21 cellular contexts compared by ENCODE assay signal in the genomic region with DNA sequence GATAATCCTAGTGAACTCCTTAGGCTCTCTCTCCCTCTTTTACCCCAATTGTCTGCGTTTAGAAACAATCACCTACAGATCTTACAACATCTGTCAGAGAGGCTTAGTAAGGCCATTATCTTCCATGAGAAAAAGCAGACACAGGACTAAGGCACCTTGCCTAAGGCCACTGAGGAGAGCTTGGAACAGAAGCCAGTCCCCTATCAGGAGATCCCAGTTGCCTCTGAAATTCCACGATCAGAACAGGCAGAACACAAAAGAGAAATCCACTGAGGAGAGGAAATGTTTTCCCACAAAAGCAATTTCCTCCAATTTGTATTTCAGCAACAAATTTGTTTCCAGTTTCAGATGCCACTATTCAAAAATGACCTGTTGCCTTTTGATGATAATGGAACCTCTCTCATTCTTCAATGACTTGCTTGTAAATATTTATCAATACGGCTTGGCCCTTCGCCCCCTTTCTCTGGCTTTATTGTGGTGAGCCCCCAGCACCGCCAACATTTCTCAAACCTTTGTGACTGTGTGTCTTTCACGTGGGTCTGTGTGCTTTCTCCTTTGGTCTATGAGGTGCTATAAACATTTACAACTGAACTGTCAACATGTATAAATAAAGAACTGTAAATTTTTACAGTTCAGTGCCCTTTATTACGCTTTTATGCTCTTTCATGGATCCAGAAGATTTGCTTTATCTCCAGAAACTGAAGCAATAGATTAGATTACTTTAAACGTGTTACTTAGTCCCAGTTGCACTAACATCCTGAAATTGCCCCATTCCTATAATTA.
A peak's percentile ranks its signal among the peaks of the same experiment; 100 is the strongest.
DNase-seq lines count a peak whose midpoint lies in the region; ATAC-seq and TF ChIP-seq lines count a peak whose summit lies in the region.
"Had no signal": no experiment of that assay in that cellular context is flagged by ENCODE, and none has a peak within 500 bp of the region (broad histone marks: within the 10 kb centered on the region; RNA-seq: fewer than 3 reads in every experiment).

No MANE protein-coding gene starts in this region.

- peaks cover 0 to 2% (median 0%) of the 10 kb centered on the region in 7 donors for H3K4me1 Mint-ChIP-seq in naive thymus-derived CD4-positive, alpha-beta T cell
- peaks cover 4% of the 10 kb centered on the region for H3K4me1 Mint-ChIP-seq in activated CD4-positive, alpha-beta T cell treated with anti-CD3 and anti-CD28 coated beads, Interleukin-2, amount 10 ng/mL, durations not matched to agents 24 days and 14 days
- H3K4me1 Mint-ChIP-seq in activated T-cell treated with anti-CD3 and anti-CD28 coated beads, Interleukin-2, amount 50 U/mL, for 72 hours (ENCODE audit: low read depth) = no peaks in the 10 kb centered on the region
- H3K4me1 Mint-ChIP-seq: CD14-positive monocyte; endodermal cell; immature natural killer cell; stimulated activated effector memory CD8-positive, alpha-beta T cell treated with anti-CD3 and anti-CD28 coated beads, Interleukin-12 subunit alpha, Interleukin-12 subunit beta, amount 100 ng/mL, for 72 hours had no signal

- no peak for ATAC-seq in naive thymus-derived CD4-positive, alpha-beta T cell
- no peak for ATAC-seq in activated T-cell treated with anti-CD3 and anti-CD28 coated beads, Interleukin-2, amount 50 U/mL, for 72 hours (replicated peaks in 1 of 2)
- no peak for ATAC-seq in HG03039 (IDR thresholded peaks at IDR 0.05; ENCODE audit: unreplicated experiment)
- ATAC-seq: stimulated activated effector memory CD8-positive, alpha-beta T cell treated with anti-CD3 and anti-CD28 coated beads, Interleukin-12 subunit alpha, Interleukin-12 subunit beta, amount 100 ng/mL, for 72 hours had no signal

- H3K4me1 ChIP-seq in cardiac muscle cell (ENCODE audit: low read depth) = peaks cover 12% of the 10 kb centered on the region
- H3K4me1 ChIP-seq in right atrium auricular region = peaks cover 0 to 9% of the 10 kb centered on the region in 2 donors
- peaks cover 4 to 20% (median 13%) of the 10 kb centered on the region in 4 donors for H3K4me1 ChIP-seq in esophagus muscularis mucosa
- peaks cover 5 to 17% of the 10 kb centered on the region in 2 donors for H3K4me1 ChIP-seq in mucosa of rectum (ENCODE audit: control insufficient read depth in 2 of 2, insufficient read depth in 2 of 2, low read length in 2 of 2)
- H3K4me1 ChIP-seq in naive thymus-derived CD4-positive, alpha-beta T cell (ENCODE audit: control insufficient read depth in 2 of 2, insufficient read depth in 2 of 2, low read length in 2 of 2) = no peaks in the 10 kb centered on the region
- H3K4me1 ChIP-seq: tibial artery had no signal

- no peak overlapping the region for H3K27ac Mint-ChIP-seq in naive thymus-derived CD4-positive, alpha-beta T cell
- no peak overlapping the region for H3K27ac Mint-ChIP-seq in activated CD4-positive, alpha-beta T cell treated with anti-CD3 and anti-CD28 coated beads, Interleukin-2, amount 10 ng/mL, durations not matched to agents 24 days and 14 days
- H3K27ac Mint-ChIP-seq in activated T-cell treated with anti-CD3 and anti-CD28 coated beads, Interleukin-2, amount 50 U/mL, for 72 hours = no peak overlapping the region
- H3K27ac Mint-ChIP-seq: CD14-positive monocyte; endodermal cell; H9; immature natural killer cell; stimulated activated effector memory CD8-positive, alpha-beta T cell treated with anti-CD3 and anti-CD28 coated beads, Interleukin-12 subunit alpha, Interleukin-12 subunit beta, amount 100 ng/mL, for 72 hours had no signal

- H3K36me3 ChIP-seq in cardiac muscle cell = no peaks in the 10 kb centered on the region
- no peaks in the 10 kb centered on the region for H3K36me3 ChIP-seq in right atrium auricular region
- no peaks in the 10 kb centered on the region for H3K36me3 ChIP-seq in esophagus muscularis mucosa
- H3K36me3 ChIP-seq in mucosa of rectum (ENCODE audit: control insufficient read depth in 2 of 2, insufficient read depth in 2 of 2, low read length in 2 of 2) = no peaks in the 10 kb centered on the region
- H3K36me3 ChIP-seq in naive thymus-derived CD4-positive, alpha-beta T cell (ENCODE audit: control insufficient read depth in 2 of 3, insufficient read depth in 3 of 3, low read length in 3 of 3) = no peaks in the 10 kb centered on the region
- H3K36me3 ChIP-seq: tibial artery had no signal

- H3K9me3 ChIP-seq in cardiac muscle cell (ENCODE audit: low read depth) = no peaks in the 10 kb centered on the region
- H3K9me3 ChIP-seq in right atrium auricular region = peaks cover 0 to 11% of the 10 kb centered on the region in 2 donors
- H3K9me3 ChIP-seq in esophagus muscularis mucosa = peaks cover 0 to 8% (median 0%) of the 10 kb centered on the region in 4 donors
- no peaks in the 10 kb centered on the region for H3K9me3 ChIP-seq in mucosa of rectum (ENCODE audit: control insufficient read depth in 2 of 2, low read length in 2 of 2)
- no peaks in the 10 kb centered on the region for H3K9me3 ChIP-seq in naive thymus-derived CD4-positive, alpha-beta T cell (ENCODE audit: control insufficient read depth in 2 of 3, low read length in 3 of 3)
- H3K9me3 ChIP-seq: tibial artery had no signal

- H3K27ac ChIP-seq in cardiac muscle cell (peak overlapping the region; percentile 36), right atrium auricular region (peak overlapping the region in 1 of 2 donors; percentile 41), esophagus muscularis mucosa (replicated peaks in 1 of 4) (peak overlapping the region in 3 of 4 donors; percentile 24 to 38 (median 30)), mucosa of rectum (ENCODE audit: low read depth in 2 of 2, low read length in 2 of 2) (peak overlapping the region in 1 of 2 donors; percentile 64)
- no peak overlapping the region for H3K27ac ChIP-seq in naive thymus-derived CD4-positive, alpha-beta T cell (ENCODE audit: low read depth, low read length)
- H3K27ac ChIP-seq: skin epidermis, tibial artery had no signal

- intact Hi-C loops in esophagus muscularis mucosa (cut with DNase I) = no loop called here
- intact Hi-C loops in naive thymus-derived CD4-positive, alpha-beta T cell (cut with micrococcal nuclease) = no loop called here
- intact Hi-C loops in activated CD4-positive, alpha-beta T cell treated with anti-CD3 and anti-CD28 coated beads, Interleukin-2, amount 10 ng/mL, durations not matched to agents 24 days and 14 days (cut with micrococcal nuclease) = no loop called here

- peak overlapping the region; percentile 9 to 14 for H3K9ac ChIP-seq in mucosa of rectum (ENCODE audit: low read depth in 1 of 2, low read length in 2 of 2)

- peak; percentile 35 to 46 for DNase-seq in cardiac muscle cell (ENCODE audit: low read depth in 1 of 2, low spot score in 1 of 2)
- DNase-seq in right atrium auricular region (ENCODE audit: low spot score) = no peak
- no peak for DNase-seq in esophagus muscularis mucosa (ENCODE audit: extremely low spot score)
- DNase-seq in naive thymus-derived CD4-positive, alpha-beta T cell = no peak
- no peak for DNase-seq in activated CD4-positive, alpha-beta T cell treated with anti-CD3 and anti-CD28 coated beads, Interleukin-2, amount 10 ng/mL, durations not matched to agents 24 days and 14 days
- no peak for DNase-seq in activated T-cell treated with anti-CD3 and anti-CD28 coated beads, Interleukin-2, amount 50 U/mL, for 72 hours
- DNase-seq: activated CD4-positive, alpha-beta T cell treated with anti-CD3 and anti-CD28 coated beads, Interleukin-2, amount 50 U/mL, for 48 hours; central memory CD4-positive, alpha-beta T cell; endodermal cell; foreskin melanocyte; immature natural killer cell; MM.1S; NCI-H187 treated with DMSO at 0.1 percent for 48 hours; NCI-H446 treated with DMSO at 0.1 percent for 48 hours; tibial artery had no signal

- TF ChIP-seq CTCF in cardiac muscle cell (IDR thresholded peaks at IDR 0.05; ENCODE audit: low read depth, low read length) = no peak
- no peak for TF ChIP-seq CTCF in right atrium auricular region (IDR thresholded peaks at IDR 0.05)
- TF ChIP-seq CTCF in esophagus muscularis mucosa (IDR thresholded peaks at IDR 0.05) = no peak

- POLR2A ChIA-PET in naive thymus-derived CD4-positive, alpha-beta T cell (lab: Charles Lee) = no interaction called here

- H3K9me3 Mint-ChIP-seq in naive thymus-derived CD4-positive, alpha-beta T cell = peaks cover 0 to 9% (median 0%) of the 10 kb centered on the region in 11 donors
- no peaks in the 10 kb centered on the region for H3K9me3 Mint-ChIP-seq in activated CD4-positive, alpha-beta T cell treated with anti-CD3 and anti-CD28 coated beads, Interleukin-2, amount 10 ng/mL, durations not matched to agents 24 days and 14 days
- peaks cover 0 to 3% of the 10 kb centered on the region in 2 donors for H3K9me3 Mint-ChIP-seq in activated T-cell treated with anti-CD3 and anti-CD28 coated beads, Interleukin-2, amount 50 U/mL, for 72 hours
- H3K9me3 Mint-ChIP-seq: stimulated activated effector memory CD8-positive, alpha-beta T cell treated with anti-CD3 and anti-CD28 coated beads, Interleukin-12 subunit alpha, Interleukin-12 subunit beta, amount 100 ng/mL, for 72 hours had no signal

- CTCF ChIA-PET in naive thymus-derived CD4-positive, alpha-beta T cell (lab: Charles Lee) = no interaction called here

- H3K36me3 Mint-ChIP-seq in naive thymus-derived CD4-positive, alpha-beta T cell = peaks cover 0 to 4% (median 0%) of the 10 kb centered on the region in 5 donors
- H3K36me3 Mint-ChIP-seq in activated CD4-positive, alpha-beta T cell treated with anti-CD3 and anti-CD28 coated beads, Interleukin-2, amount 10 ng/mL, durations not matched to agents 24 days and 14 days (ENCODE audit: low read depth) = no peaks in the 10 kb centered on the region
- no peaks in the 10 kb centered on the region for H3K36me3 Mint-ChIP-seq in activated T-cell treated with anti-CD3 and anti-CD28 coated beads, Interleukin-2, amount 50 U/mL, for 72 hours (ENCODE audit: insufficient read depth in 2 of 2)
- H3K36me3 Mint-ChIP-seq: CD14-positive monocyte; immature natural killer cell; stimulated activated effector memory CD8-positive, alpha-beta T cell treated with anti-CD3 and anti-CD28 coated beads, Interleukin-12 subunit alpha, Interleukin-12 subunit beta, amount 100 ng/mL, for 72 hours had no signal

- H3K4me3 ChIP-seq in cardiac muscle cell (no peak overlapping the region), right atrium auricular region (no peak overlapping the region), esophagus muscularis mucosa (no peak overlapping the region), mucosa of rectum (ENCODE audit: low read length in 2 of 2) (no peak overlapping the region)
- no peak overlapping the region for H3K4me3 ChIP-seq in naive thymus-derived CD4-positive, alpha-beta T cell (ENCODE audit: low read length)
- H3K4me3 ChIP-seq: skin epidermis, tibial artery had no signal

- no peak for TF ChIP-seq EP300 in esophagus muscularis mucosa (IDR thresholded peaks at IDR 0.05)

- no peak overlapping the region for H3K4me3 Mint-ChIP-seq in naive thymus-derived CD4-positive, alpha-beta T cell
- H3K4me3 Mint-ChIP-seq in activated CD4-positive, alpha-beta T cell treated with anti-CD3 and anti-CD28 coated beads, Interleukin-2, amount 10 ng/mL, durations not matched to agents 24 days and 14 days = no peak overlapping the region
- no peak overlapping the region for H3K4me3 Mint-ChIP-seq in activated T-cell treated with anti-CD3 and anti-CD28 coated beads, Interleukin-2, amount 50 U/mL, for 72 hours
- H3K4me3 Mint-ChIP-seq: CD14-positive monocyte; endodermal cell; H9; immature natural killer cell; stimulated activated effector memory CD8-positive, alpha-beta T cell treated with anti-CD3 and anti-CD28 coated beads, Interleukin-12 subunit alpha, Interleukin-12 subunit beta, amount 100 ng/mL, for 72 hours had no signal

- 29% methylated on average over 8 of the region's 8 CpGs for WGBS in esophagus muscularis mucosa

- peaks cover 1 to 38% (median 20%) of the 10 kb centered on the region in 5 donors for H3K27me3 Mint-ChIP-seq in naive thymus-derived CD4-positive, alpha-beta T cell
- H3K27me3 Mint-ChIP-seq in activated CD4-positive, alpha-beta T cell treated with anti-CD3 and anti-CD28 coated beads, Interleukin-2, amount 10 ng/mL, durations not matched to agents 24 days and 14 days = peaks cover 10% of the 10 kb centered on the region
- H3K27me3 Mint-ChIP-seq in activated T-cell treated with anti-CD3 and anti-CD28 coated beads, Interleukin-2, amount 50 U/mL, for 72 hours (ENCODE audit: low read depth) = peaks cover 40% of the 10 kb centered on the region

- H3K27me3 ChIP-seq in cardiac muscle cell = no peaks in the 10 kb centered on the region
- no peaks in the 10 kb centered on the region for H3K27me3 ChIP-seq in right atrium auricular region
- H3K27me3 ChIP-seq in esophagus muscularis mucosa = no peaks in the 10 kb centered on the region
- no peaks in the 10 kb centered on the region for H3K27me3 ChIP-seq in mucosa of rectum (ENCODE audit: control insufficient read depth in 2 of 2, insufficient read depth in 2 of 2, low read length in 2 of 2)
- no peaks in the 10 kb centered on the region for H3K27me3 ChIP-seq in naive thymus-derived CD4-positive, alpha-beta T cell (ENCODE audit: control insufficient read depth in 2 of 2, insufficient read depth in 2 of 2, low read length in 2 of 2)
- H3K27me3 ChIP-seq: tibial artery had no signal

- TF ChIP-seq POLR2A in esophagus muscularis mucosa (IDR thresholded peaks at IDR 0.05; ENCODE audit: low read depth) = no peak

Comparison
In these comparisons a context has a peak if more than half of its experiments do, and no peak if none do; other contexts are left out.
1. DNase-seq: peak in cardiac muscle cell (2 of 2); none in right atrium auricular region (single experiment), esophagus muscularis mucosa (single experiment), naive thymus-derived CD4-positive, alpha-beta T cell (0 of 9), activated CD4-positive, alpha-beta T cell treated with anti-CD3 and anti-CD28 coated beads, Interleukin-2, amount 10 ng/mL, durations not matched to agents 24 days and 14 days (single experiment) and activated T-cell treated with anti-CD3 and anti-CD28 coated beads, Interleukin-2, amount 50 U/mL, for 72 hours (0 of 2).